8 cellular contexts compared by ENCODE assay signal in genomic region chr7:100655908-100656674, GRCh38. TPM values are rescaled to one million over a fixed set of nuclear protein-coding genes. Genes with fewer than 3 reads are reported as not detected.
A peak's percentile ranks its signal among the peaks of the same experiment; 100 is the strongest.
DNase-seq lines count a peak whose midpoint lies in the region; ATAC-seq and TF ChIP-seq lines count a peak whose summit lies in the region.

ACTL6B (minus strand) TSS chr7:100656448; CDS start chr7:100656354, 94 bp downstream.

- CTCF ChIA-PET in CD8-positive, alpha-beta T cell (lab: Charles Lee): no interaction called here

- intact Hi-C loops in CD8-positive, alpha-beta T cell (cut with DNase I, micrococcal nuclease): loop anchor here in 1 of 2 experiments (2.0 kb wide), 1 partner anchor 17 kb away; the partner anchor contains the start of gene GNB2
- intact Hi-C loops in colonic mucosa (cut with DNase I): no loop called here
- intact Hi-C loops in testis (cut with DNase I; ENCODE audit: low total_unique reads): no loop called here

- no peak within 1 kb of the TSS for H2BK120ac ChIP-seq in mesenchymal stem cell (ENCODE audit: low read depth, low read length)

- no peak within 1 kb of the TSS for H3K14ac ChIP-seq in mesenchymal stem cell (ENCODE audit: low read length in 2 of 2)

- peaks cover 24% of the 10 kb centered on the region for H3K27me3 ChIP-seq in CD8-positive, alpha-beta T cell (ENCODE audit: insufficient read depth, low read length)
- H3K27me3 ChIP-seq in colonic mucosa (peaks cover 18% of the 10 kb centered on the region), mesenchymal stem cell (ENCODE audit: control insufficient read depth in 1 of 2, insufficient read depth in 1 of 2, low read length in 2 of 2) (peaks cover 50 to 54% of the 10 kb centered on the region in 2 experiments), testis (no peaks in the 10 kb centered on the region)

- no peak within 1 kb of the TSS for H3K4me2 ChIP-seq in mesenchymal stem cell (ENCODE audit: low read length, poor library complexity, severe bottlenecking)

- no peaks in the 10 kb centered on the region for H3K9me3 ChIP-seq in CD8-positive, alpha-beta T cell (ENCODE audit: low read length)
- H3K9me3 ChIP-seq in colonic mucosa: no peaks in the 10 kb centered on the region
- H3K9me3 ChIP-seq in mesenchymal stem cell (ENCODE audit: control insufficient read depth, low read length): no peaks in the 10 kb centered on the region
- H3K9me3 ChIP-seq in testis: no peaks in the 10 kb centered on the region

- H3K4me1 ChIP-seq in CD8-positive, alpha-beta T cell (ENCODE audit: insufficient read depth, low read length): peaks cover 8% of the 10 kb centered on the region
- H3K4me1 ChIP-seq in colonic mucosa: no peaks in the 10 kb centered on the region
- H3K4me1 ChIP-seq in mesenchymal stem cell (ENCODE audit: control insufficient read depth, insufficient read depth, low read depth, low read length): peaks cover 4% of the 10 kb centered on the region
- no peaks in the 10 kb centered on the region for H3K4me1 ChIP-seq in testis

- H3K23ac ChIP-seq in mesenchymal stem cell (ENCODE audit: low read length in 2 of 2): no peak within 1 kb of the TSS

- H3K27me3 Mint-ChIP-seq in CD8-positive, alpha-beta T cell (ENCODE audit: low read depth): peaks cover 34% of the 10 kb centered on the region

- no peaks in the 10 kb centered on the region for H3K4me1 Mint-ChIP-seq in CD8-positive, alpha-beta T cell (ENCODE audit: low read depth)

- no peak within 1 kb of the TSS for H2BK15ac ChIP-seq in mesenchymal stem cell (ENCODE audit: low read depth, poor library complexity, severe bottlenecking)

- ATAC-seq in CD8-positive, alpha-beta T cell: peak; percentile 83
- no peak for ATAC-seq in GM18867 (IDR thresholded peaks at IDR 0.05; ENCODE audit: unreplicated experiment)

- POLR2A ChIA-PET in CD8-positive, alpha-beta T cell (lab: Charles Lee): no interaction called here

- no peak within 1 kb of the TSS for H3K4ac ChIP-seq in mesenchymal stem cell (ENCODE audit: low read depth in 1 of 2, low read length in 2 of 2)

- no peak within 1 kb of the TSS for H3K4me3 ChIP-seq in CD8-positive, alpha-beta T cell (ENCODE audit: low read depth, low read length)
- H3K4me3 ChIP-seq in colonic mucosa (no peak within 1 kb of the TSS), mesenchymal stem cell (ENCODE audit: insufficient read depth in 1 of 2, low read depth in 1 of 2, low read length in 2 of 2) (no peak within 1 kb of the TSS), testis (peak within 1 kb of the TSS in 1 of 2 donors; percentile 51)

- H3K4me3 Mint-ChIP-seq in CD8-positive, alpha-beta T cell: no peak within 1 kb of the TSS

- no peak for TF ChIP-seq CTCF in CD8-positive, alpha-beta T cell (IDR thresholded peaks at IDR 0.05)
- TF ChIP-seq CTCF in colonic mucosa (IDR thresholded peaks at IDR 0.05) (no peak), testis (IDR thresholded peaks at IDR 0.05) (no peak)

- no peaks in the 10 kb centered on the region for H3K36me3 ChIP-seq in CD8-positive, alpha-beta T cell (ENCODE audit: insufficient read depth, low read length)
- no peaks in the 10 kb centered on the region for H3K36me3 ChIP-seq in colonic mucosa
- H3K36me3 ChIP-seq in mesenchymal stem cell (ENCODE audit: control insufficient read depth in 1 of 2, insufficient read depth in 2 of 2, low read depth in 1 of 2, low read length in 2 of 2): no peaks in the 10 kb centered on the region
- no peaks in the 10 kb centered on the region for H3K36me3 ChIP-seq in testis (ENCODE audit: low read depth, missing control alignments)

- 9% methylated on average over 61 of the region's 63 CpGs for WGBS in mesenchymal stem cell
- WGBS in testis, 2 donors: 5 to 13% methylated on average over 20 to 48 of the region's 63 CpGs

- DNase-seq in CD8-positive, alpha-beta T cell: peak in 5 of 7 experiments; percentile 38 to 62 (median 55)
- peak; percentile 87 to 92 (median 88) for DNase-seq in NCI-H1417 (lab: John Stamatoyannopoulos, UW)
- DNase-seq in T-helper 9 cell: peak; percentile 46
- peak; percentile 57 for DNase-seq in colonic mucosa
- DNase-seq in mesenchymal stem cell: peak; percentile 45
- peak; percentile 86 for DNase-seq in testis
- DNase-seq in HK-2 (ENCODE audit: unreplicated experiment): no peak

- no peaks in the 10 kb centered on the region for H3K36me3 Mint-ChIP-seq in CD8-positive, alpha-beta T cell

- H3K9ac ChIP-seq in colonic mucosa (ENCODE audit: low read depth in 2 of 2, low read length in 2 of 2) (no peak within 1 kb of the TSS), mesenchymal stem cell (ENCODE audit: low read length) (no peak within 1 kb of the TSS)

- H4K91ac ChIP-seq in mesenchymal stem cell (ENCODE audit: low read length): no peak within 1 kb of the TSS

- H3K9me3 Mint-ChIP-seq in CD8-positive, alpha-beta T cell: no peaks in the 10 kb centered on the region

- no peaks in the 10 kb centered on the region for H3K79me1 ChIP-seq in mesenchymal stem cell (replicated peaks; ENCODE audit: low read length, poor library complexity, severe bottlenecking)

- H2AK5ac ChIP-seq in mesenchymal stem cell (ENCODE audit: low read length, severe bottlenecking): no peak within 1 kb of the TSS

- H3K27ac ChIP-seq in CD8-positive, alpha-beta T cell (ENCODE audit: low read depth, low read length): no peak within 1 kb of the TSS
- H3K27ac ChIP-seq in colonic mucosa (no peak within 1 kb of the TSS), mesenchymal stem cell (ENCODE audit: low read length, poor library complexity, severe bottlenecking) (no peak within 1 kb of the TSS), testis (no peak within 1 kb of the TSS)

- no peak within 1 kb of the TSS for H3K27ac Mint-ChIP-seq in CD8-positive, alpha-beta T cell

- no peak within 1 kb of the TSS for H4K8ac ChIP-seq in mesenchymal stem cell (ENCODE audit: low read length)

- no peak within 1 kb of the TSS for H3K18ac ChIP-seq in mesenchymal stem cell (ENCODE audit: low read depth in 1 of 2, low read length in 2 of 2)

- H2BK12ac ChIP-seq in mesenchymal stem cell (ENCODE audit: low read length in 2 of 2): no peak within 1 kb of the TSS

- no peak within 1 kb of the TSS for H2BK5ac ChIP-seq in mesenchymal stem cell (ENCODE audit: low read depth, low read length, poor library complexity, severe bottlenecking)

- no peak within 1 kb of the TSS for H2AFZ ChIP-seq in mesenchymal stem cell (ENCODE audit: low read depth, low read length)

- no peak for TF ChIP-seq POLR2A in testis (IDR thresholded peaks at IDR 0.05)

RNA-seq across cellular contexts. Expression of gene ACTL6B, which starts in this region (rescaled TPM):
- total RNA-seq in CD8-positive, alpha-beta T cell: not detected
- total RNA-seq in colonic mucosa: under 1 TPM in 1 of 2 donors, not detected in 1; 0.29 TPM
- polyA plus RNA-seq in mesenchymal stem cell (2013, experiment 1 of 2): not detected
- 0.03 TPM for polyA plus RNA-seq in mesenchymal stem cell (2013, experiment 2 of 2)
- total RNA-seq in testis: 1 to 10 TPM in 1 of 2 donors, under 1 TPM in 1; 0.79 to 1.2 TPM
- polyA plus RNA-seq in testis (ENCODE audit: insufficient read depth, low read depth, low replicate concordance): 2.1 TPM

Comparison
In these comparisons a context has a peak if more than half of its experiments do, and no peak if none do; other contexts are left out.
1. Peak in DNase-seq and ATAC-seq in CD8-positive, alpha-beta T cell; RNA of the gene not detected or under 1 TPM.
2. Peak in DNase-seq in colonic mucosa; RNA of the gene not detected or under 1 TPM.